In the genomic region with DNA sequence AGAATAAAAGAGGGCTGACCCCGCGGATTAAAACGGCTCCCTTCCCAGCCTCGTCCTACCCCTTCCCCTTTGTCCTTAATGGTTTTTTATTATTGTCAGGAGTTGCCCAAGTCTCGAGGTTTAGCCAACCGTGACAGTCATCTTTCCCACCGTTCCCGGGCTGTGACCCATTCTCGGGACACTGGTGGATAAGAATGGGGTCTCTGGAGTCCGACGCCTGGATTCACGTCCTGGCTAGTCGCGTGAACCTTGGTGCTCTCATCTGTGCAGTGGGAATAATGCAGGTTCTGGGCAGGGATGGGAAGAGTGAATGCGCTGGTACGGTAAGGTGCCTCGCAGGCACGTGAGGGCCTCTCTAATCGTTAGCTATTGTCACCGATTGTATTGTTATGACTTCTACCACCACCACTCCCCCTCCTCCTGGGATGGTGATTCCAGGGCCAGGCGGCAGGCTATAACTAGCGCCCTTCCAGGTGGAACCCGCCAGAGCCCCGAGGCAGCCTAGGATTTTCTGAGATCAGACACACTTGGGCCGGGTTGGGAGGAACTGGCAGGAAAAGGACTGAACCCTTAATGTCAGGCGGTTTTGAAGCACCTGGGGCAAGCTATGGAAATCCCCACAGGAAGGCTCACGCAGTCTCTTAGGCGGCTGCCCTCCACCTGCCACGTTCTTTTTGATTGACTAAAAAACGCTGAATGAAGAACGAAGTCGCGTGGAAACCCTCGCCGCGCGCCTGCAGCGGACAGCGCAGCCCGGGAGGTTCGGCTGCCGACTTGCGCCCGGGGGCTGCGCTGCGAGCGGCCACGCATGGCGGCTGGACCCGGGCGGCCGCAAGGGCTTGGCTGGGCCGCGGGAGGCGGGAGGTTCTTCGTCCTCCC, we compare ENCODE assay signal across 1 cellular context.
TF ChIP-seq lines count a peak whose summit lies in the region.

No MANE protein-coding gene starts in this region.

TF ChIP-seq in GM12878, 131 proteins besides CTCF, POLR2A, EP300 and RAD21 (continued from another document):
- TF ChIP-seq, protein P1, sequence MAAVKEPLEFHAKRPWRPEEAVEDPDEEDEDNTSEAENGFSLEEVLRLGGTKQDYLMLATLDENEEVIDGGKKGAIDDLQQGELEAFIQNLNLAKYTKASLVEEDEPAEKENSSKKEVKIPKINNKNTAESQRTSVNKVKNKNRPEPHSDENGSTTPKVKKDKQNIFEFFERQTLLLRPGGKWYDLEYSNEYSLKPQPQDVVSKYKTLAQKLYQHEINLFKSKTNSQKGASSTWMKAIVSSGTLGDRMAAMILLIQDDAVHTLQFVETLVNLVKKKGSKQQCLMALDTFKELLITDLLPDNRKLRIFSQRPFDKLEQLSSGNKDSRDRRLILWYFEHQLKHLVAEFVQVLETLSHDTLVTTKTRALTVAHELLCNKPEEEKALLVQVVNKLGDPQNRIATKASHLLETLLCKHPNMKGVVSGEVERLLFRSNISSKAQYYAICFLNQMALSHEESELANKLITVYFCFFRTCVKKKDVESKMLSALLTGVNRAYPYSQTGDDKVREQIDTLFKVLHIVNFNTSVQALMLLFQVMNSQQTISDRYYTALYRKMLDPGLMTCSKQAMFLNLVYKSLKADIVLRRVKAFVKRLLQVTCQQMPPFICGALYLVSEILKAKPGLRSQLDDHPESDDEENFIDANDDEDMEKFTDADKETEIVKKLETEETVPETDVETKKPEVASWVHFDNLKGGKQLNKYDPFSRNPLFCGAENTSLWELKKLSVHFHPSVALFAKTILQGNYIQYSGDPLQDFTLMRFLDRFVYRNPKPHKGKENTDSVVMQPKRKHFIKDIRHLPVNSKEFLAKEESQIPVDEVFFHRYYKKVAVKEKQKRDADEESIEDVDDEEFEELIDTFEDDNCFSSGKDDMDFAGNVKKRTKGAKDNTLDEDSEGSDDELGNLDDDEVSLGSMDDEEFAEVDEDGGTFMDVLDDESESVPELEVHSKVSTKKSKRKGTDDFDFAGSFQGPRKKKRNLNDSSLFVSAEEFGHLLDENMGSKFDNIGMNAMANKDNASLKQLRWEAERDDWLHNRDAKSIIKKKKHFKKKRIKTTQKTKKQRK (IDR thresholded peaks at IDR 0.05; ENCODE audit: low read depth, low read length) = no peak
